ENCODE assay signal across 8 cellular contexts in the genomic region with DNA sequence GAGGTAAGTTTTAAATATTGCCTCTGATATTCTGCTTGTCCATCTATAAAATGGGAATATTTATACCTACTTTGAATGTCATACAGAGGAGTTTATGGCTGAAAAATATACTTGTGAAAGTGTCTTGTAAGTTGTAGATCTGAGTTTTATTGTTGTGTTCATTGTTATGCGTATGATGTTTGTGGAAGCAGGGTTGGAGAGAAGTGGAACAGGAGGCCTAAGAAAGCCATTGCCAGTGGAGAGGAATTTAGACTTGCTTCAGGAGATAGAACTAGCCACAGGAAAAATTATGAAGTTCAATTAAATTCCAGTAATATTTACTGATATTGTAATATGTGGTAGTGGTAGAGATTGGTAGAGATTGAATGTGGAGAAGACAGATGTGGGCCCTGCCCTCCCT.
"Had no signal": no experiment of that assay in that cellular context is flagged by ENCODE, and none has a peak within 500 bp of the region (broad histone marks: within the 10 kb centered on the region; RNA-seq: fewer than 3 reads in every experiment).

No MANE protein-coding gene starts in this region.

- H3K4me1 ChIP-seq: HAP-1 had no signal

- FAIRE-seq: H54, HepG2 had no signal

- H3K9me3 Mint-ChIP-seq: IgD-negative memory B cell had no signal

- ATAC-seq: HCT116, HepG2 had no signal

- H3K27ac Mint-ChIP-seq: HFFc6, IgD-negative memory B cell had no signal

- H3K4me3 Mint-ChIP-seq: HFFc6, IgD-negative memory B cell had no signal

- H3K36me3 Mint-ChIP-seq: IgD-negative memory B cell had no signal

- H3K36me3 ChIP-seq: HAP-1 had no signal

- H3K9me3 ChIP-seq: HAP-1 had no signal

- H3K4me3 ChIP-seq: HAP-1 had no signal

- DNase-seq: GOT3, HFFc6, KG1 had no signal
